In the genomic region with DNA sequence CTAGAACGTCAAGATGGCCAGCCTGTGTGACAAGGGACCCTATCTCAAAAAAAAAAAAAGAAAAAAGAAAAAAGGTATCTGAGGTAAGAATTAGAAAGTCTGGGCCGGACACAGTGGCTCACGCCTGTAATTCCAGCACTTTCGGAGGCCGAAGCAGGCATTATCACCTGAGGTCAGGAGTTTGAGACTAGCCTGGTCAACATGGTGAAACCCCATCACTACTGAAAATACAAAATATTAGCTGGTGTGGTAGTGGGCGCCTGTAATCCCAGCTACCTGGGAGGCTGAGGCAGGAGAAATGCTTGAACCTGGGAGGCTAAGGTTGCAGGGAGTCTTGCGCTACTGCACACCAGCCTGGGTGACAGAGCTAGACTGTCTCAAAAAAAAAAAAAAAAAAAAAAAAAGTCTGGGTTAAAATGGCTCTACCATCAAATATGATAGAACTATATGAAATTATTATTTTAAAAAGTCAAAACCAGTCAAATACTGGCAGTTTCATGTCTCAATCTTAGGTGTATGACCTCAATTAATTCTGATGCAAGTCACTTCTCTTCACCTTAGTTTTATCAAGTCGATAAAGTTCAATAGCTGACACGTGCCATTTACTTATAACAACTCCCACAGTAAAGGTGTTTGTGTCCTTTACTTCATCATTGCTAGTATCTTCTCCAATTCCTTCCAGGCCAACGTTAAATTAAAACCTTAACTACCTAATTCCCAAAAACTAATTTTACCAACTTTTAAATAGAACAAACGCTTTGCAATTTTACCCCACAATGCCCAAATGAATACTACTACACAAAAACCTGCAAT, we compare ENCODE assay signal across 1 cellular context.
A peak's percentile ranks its signal among the peaks of the same experiment; 100 is the strongest.
TF ChIP-seq lines count a peak whose summit lies in the region.

No MANE protein-coding gene starts in this region.

TF ChIP-seq in H1, 55 proteins besides CTCF, POLR2A, EP300 and RAD21:
- TF ChIP-seq HDAC2 (IDR thresholded peaks at IDR 0.05; ENCODE audit: borderline replicate concordance in 1 of 2, low read depth in 2 of 2, low read length in 2 of 2), result no peak
- TF ChIP-seq KDM4A (IDR thresholded peaks at IDR 0.05; ENCODE audit: low read depth, low read length, severe bottlenecking), result no peak
- no peak for TF ChIP-seq JUN (IDR thresholded peaks at IDR 0.05; ENCODE audit: low read depth, low read length)
- TF ChIP-seq POLR2AphosphoS5 (IDR thresholded peaks at IDR 0.05; ENCODE audit: low read depth, low read length), result peak; percentile 39; the same call in 1 of the 2 replicates
- TF ChIP-seq HDAC6 (IDR thresholded peaks at IDR 0.05; ENCODE audit: low read depth, low read length), result no peak
- TF ChIP-seq CREB1 (IDR thresholded peaks at IDR 0.05), result no peak
TF ChIP-seq in H1: peak in this region for 1.
